ENCODE assay signal across 16 cellular contexts in the genomic region with DNA sequence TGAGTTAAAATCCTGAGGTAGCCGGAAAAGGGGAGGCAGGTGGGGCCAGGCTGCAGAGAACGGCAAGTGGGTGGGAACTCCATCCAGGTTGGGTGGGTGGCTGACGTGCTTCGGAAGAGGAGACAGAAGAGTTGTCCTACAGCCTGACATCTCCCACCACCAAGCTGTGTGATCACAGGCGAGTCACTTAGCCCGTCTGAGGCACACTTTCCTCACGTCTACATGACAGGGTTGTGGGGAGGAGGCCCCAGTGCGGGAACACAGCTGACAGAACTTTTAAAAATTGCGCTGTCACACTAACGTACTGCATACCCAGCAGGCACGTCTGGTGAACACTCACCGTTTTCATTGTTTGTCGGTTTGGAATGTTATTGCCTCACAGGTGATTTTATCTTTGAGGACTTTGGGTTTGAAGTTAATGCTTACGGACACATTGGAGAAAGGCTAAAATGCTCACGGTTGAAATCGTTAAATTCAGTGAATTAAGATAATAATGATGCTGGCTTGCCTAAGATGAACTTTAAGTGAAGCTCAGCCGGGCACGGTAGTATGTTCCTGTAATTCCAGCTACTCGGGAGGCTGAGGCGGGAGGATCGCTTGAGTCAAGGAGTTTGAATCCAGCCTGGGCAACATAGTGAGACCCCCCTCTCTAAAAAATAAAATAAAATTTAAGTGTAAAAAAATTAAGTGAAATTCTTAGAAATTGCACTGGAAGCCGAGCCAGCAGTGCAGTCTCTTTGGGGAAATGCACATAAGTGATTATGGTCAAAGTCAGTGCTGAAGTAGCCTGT. TPM values are rescaled to one million over a fixed set of nuclear protein-coding genes. Genes with fewer than 3 reads are reported as not detected.
DNase-seq lines count a peak whose midpoint lies in the region; ATAC-seq, FAIRE-seq and TF ChIP-seq lines count a peak whose summit lies in the region.
"Had no signal": no experiment of that assay in that cellular context is flagged by ENCODE, and none has a peak within 500 bp of the region (broad histone marks: within the 10 kb centered on the region; RNA-seq: fewer than 3 reads in every experiment).

No MANE protein-coding gene starts in this region.

- no peaks in the 10 kb centered on the region for H3K36me3 ChIP-seq in HepG2 (replicated peaks in 1 of 2; ENCODE audit: control insufficient read depth in 1 of 2, insufficient read depth in 2 of 2, low read length in 2 of 2)
- no peaks in the 10 kb centered on the region for H3K36me3 ChIP-seq in right lobe of liver
- H3K36me3 ChIP-seq in vagina = no peaks in the 10 kb centered on the region
- H3K36me3 ChIP-seq: brain microvascular endothelial cell had no signal

- FAIRE-seq in HepG2 (lab: Jason Lieb, UNC) (no peak), GM12891 (lab: Jason Lieb, UNC) (no peak)

- H3K9me3 Mint-ChIP-seq in nephron progenitor cell = peaks cover 18% of the 10 kb centered on the region
- H3K9me3 Mint-ChIP-seq: stimulated activated effector memory CD8-positive, alpha-beta T cell treated with anti-CD3 and anti-CD28 coated beads, Interleukin-12 subunit alpha, Interleukin-12 subunit beta, amount 100 ng/mL, for 72 hours had no signal

- TF ChIP-seq CTCF in HepG2 (CRISPR knock-in tag; IDR thresholded peaks at IDR 0.05) (no peak), right lobe of liver (IDR thresholded peaks at IDR 0.05) (no peak), epithelial cell of esophagus (IDR thresholded peaks at IDR 0.05; ENCODE audit: insufficient read depth, low read depth, low read length, missing control alignments) (no peak), nephron progenitor cell (IDR thresholded peaks at IDR 0.05) (no peak), vagina (IDR thresholded peaks at IDR 0.05) (no peak)

- no TSS peak for BruUV-seq in HepG2 (replicated peaks; lab: Mats Ljungman, UMichigan)

- POLR2A ChIA-PET in HepG2 (lab: Yijun Ruan, JAX) = no interaction called here

- no peak overlapping the region for H3K27ac ChIP-seq in HepG2 (ENCODE audit: extremely low read length, insufficient read depth, low read length)
- H3K27ac ChIP-seq in right lobe of liver = no peak overlapping the region
- peak overlapping the region; percentile 76 for H3K27ac ChIP-seq in vagina
- H3K27ac ChIP-seq: brain microvascular endothelial cell, lower lobe of right lung had no signal

- CTCF ChIA-PET in HepG2 (lab: Yijun Ruan, JAX; ENCODE audit: low intra/inter-chr PET ratio, low total read pairs) = no interaction called here

- H3K9ac ChIP-seq in HepG2 (ENCODE audit: insufficient read depth, low read depth, low read length) = no peak overlapping the region

- in situ Hi-C loops in HepG2 (cut with HindIII; ENCODE audit: extremely low pct_ligation_motif_present, low pct_unique_long_range_greater_than_20kb) = no loop called here

- intact Hi-C loops in HepG2 (cut with micrococcal nuclease; ENCODE audit: unreplicated experiment) = no loop called here
- intact Hi-C loops in right lobe of liver (cut with DNase I) = no loop called here
- intact Hi-C loops in vagina (cut with DNase I) = loop anchor here (10.0 kb wide), 1 partner anchor 59 kb away; no protein-coding TSS in a partner anchor

- H3K4me2 ChIP-seq in HepG2 (ENCODE audit: low read depth, low read length) = peak overlapping the region; percentile 57

- 10% methylated on average over 22 of the region's 22 CpGs for WGBS in HepG2 (ENCODE audit: low lambda C conversion rate)
- WGBS in right lobe of liver (ENCODE audit: insufficient coverage, low coverage, low lambda C conversion rate, missing lambda C conversion rate) = 71% methylated on average over 20 of the region's 22 CpGs

- peak; percentile 74 for DNase-seq in HepG2 (ENCODE audit: low spot score)
- no peak for DNase-seq in right lobe of liver
- DNase-seq in epithelial cell of esophagus (ENCODE audit: low read depth) = peak; percentile 70
- DNase-seq in nephron progenitor cell = no peak
- peak in 1 of 2 donors; percentile 70 for DNase-seq in vagina (ENCODE audit: extremely low spot score in 2 of 2)
- DNase-seq in GM12891 (ENCODE audit: insufficient read length, low spot score) = no peak
- no peak for DNase-seq in NCI-H1417 (lab: John Stamatoyannopoulos, UW)
- DNase-seq: activated CD8-positive, alpha-beta memory T cell treated with anti-CD3 and anti-CD28 coated beads for 24 hours; activated gamma-delta T cell treated with Interleukin-2 at 50 U/mL for 16 hours; brain microvascular endothelial cell; HCEC 1CT; lower lobe of right lung; NCI-H526 treated with DMSO at 0.1 percent for 48 hours had no signal

- H3K4me3 ChIP-seq in HepG2 (replicated peaks in 1 of 3; ENCODE audit: insufficient read depth in 1 of 3, low read depth in 2 of 3, low read length in 3 of 3) (peak overlapping the region in 1 of 3 experiments; percentile 51; a peak in 2 of 6 replicates), right lobe of liver (no peak overlapping the region), epithelial cell of esophagus (ENCODE audit: low read length) (no peak overlapping the region), vagina (no peak overlapping the region)
- H3K4me3 ChIP-seq: lower lobe of right lung had no signal

- no peak for TF ChIP-seq POLR2A in HepG2 (IDR thresholded peaks at IDR 0.05; ENCODE audit: insufficient read depth in 1 of 2, low read depth in 2 of 2, low read length in 2 of 2)
- TF ChIP-seq POLR2A in right lobe of liver (IDR thresholded peaks at IDR 0.05) = no peak
- no peak for TF ChIP-seq POLR2A in vagina (IDR thresholded peaks at IDR 0.05)
- no peak for TF ChIP-seq POLR2A in GM12891 (IDR thresholded peaks at IDR 0.05; ENCODE audit: low read depth, low read length)

- H3K4me1 Mint-ChIP-seq in nephron progenitor cell = peaks cover 36% of the 10 kb centered on the region
- H3K4me1 Mint-ChIP-seq: neural crest cell had no signal

- H3K27me3 ChIP-seq in HepG2 (ENCODE audit: control insufficient read depth in 1 of 2, insufficient read depth in 2 of 2, low read length in 2 of 2) (peaks cover 14 to 67% of the 10 kb centered on the region in 2 experiments), right lobe of liver (no peaks in the 10 kb centered on the region), vagina (no peaks in the 10 kb centered on the region)
- H3K27me3 ChIP-seq: brain microvascular endothelial cell had no signal

- H3K27ac Mint-ChIP-seq in nephron progenitor cell = peak overlapping the region; percentile 34
- H3K27ac Mint-ChIP-seq: stimulated activated effector memory CD8-positive, alpha-beta T cell treated with anti-CD3 and anti-CD28 coated beads, Interleukin-12 subunit alpha, Interleukin-12 subunit beta, amount 100 ng/mL, for 72 hours had no signal

- peaks cover under 1% of the 10 kb centered on the region for H3K27me3 Mint-ChIP-seq in nephron progenitor cell (ENCODE audit: low read depth, poor library complexity)

- H3K4me3 Mint-ChIP-seq in nephron progenitor cell = no peak overlapping the region
- H3K4me3 Mint-ChIP-seq: neural crest cell; stimulated activated effector memory CD8-positive, alpha-beta T cell treated with anti-CD3 and anti-CD28 coated beads, Interleukin-12 subunit alpha, Interleukin-12 subunit beta, amount 100 ng/mL, for 72 hours had no signal

- TF ChIP-seq RAD21 in HepG2 (CRISPR knock-in tag; IDR thresholded peaks at IDR 0.05) = no peak

- peak; percentile 79 for ATAC-seq in HepG2
- no peak for ATAC-seq in right lobe of liver
- ATAC-seq: Panc1; stimulated activated effector memory CD8-positive, alpha-beta T cell treated with anti-CD3 and anti-CD28 coated beads, Interleukin-12 subunit alpha, Interleukin-12 subunit beta, amount 100 ng/mL, for 72 hours had no signal

- H3K79me2 ChIP-seq in HepG2 (ENCODE audit: insufficient read depth, low read length) = no peaks in the 10 kb centered on the region

- H3K4me1 ChIP-seq in HepG2 (ENCODE audit: insufficient read depth, low read length) (peaks cover 23% of the 10 kb centered on the region), right lobe of liver (no peaks in the 10 kb centered on the region), vagina (peaks cover 36% of the 10 kb centered on the region)

- H2AFZ ChIP-seq in HepG2 (ENCODE audit: low read length) = no peak overlapping the region

- H3K36me3 Mint-ChIP-seq in nephron progenitor cell (ENCODE audit: low read depth) = peaks cover 7% of the 10 kb centered on the region
- H3K36me3 Mint-ChIP-seq: stimulated activated effector memory CD8-positive, alpha-beta T cell treated with anti-CD3 and anti-CD28 coated beads, Interleukin-12 subunit alpha, Interleukin-12 subunit beta, amount 100 ng/mL, for 72 hours had no signal

- TF ChIP-seq EP300 in HepG2 (IDR thresholded peaks at IDR 0.05; ENCODE audit: low read depth in 2 of 2, low read length in 2 of 2) (no peak), HepG2 (CRISPR knock-in tag; IDR thresholded peaks at IDR 0.05; ENCODE audit: borderline replicate concordance) (no peak)

- no peaks in the 10 kb centered on the region for H4K20me1 ChIP-seq in HepG2 (ENCODE audit: insufficient read depth, low read length)

- H3K9me3 ChIP-seq in HepG2 (ENCODE audit: low read length) (no peaks in the 10 kb centered on the region), right lobe of liver (no peaks in the 10 kb centered on the region), vagina (peaks cover 5% of the 10 kb centered on the region)
- H3K9me3 ChIP-seq: lower lobe of right lung had no signal

RNA-seq across cellular contexts. Expression of gene EMILIN2, which starts 8.9 kb away (rescaled TPM):
- 6.9 and 8.2 TPM in 2 replicates for total RNA-seq in HepG2 (2016; rRNA removed; fragmentation: Illumina TruSeq; extraction: Trizol)
- total RNA-seq in HepG2 (2016; cell fraction: cytosol; rRNA removed; fragmentation: Illumina TruSeq; extraction: Trizol; ENCODE audit: low read depth) = 2.9 and 3.0 TPM in 2 replicates
- 6.1 and 8.5 TPM in 2 replicates for total RNA-seq in HepG2 (2016; cell fraction: insoluble cytoplasmic fraction; rRNA removed; fragmentation: Illumina TruSeq; extraction: Trizol)
- total RNA-seq in HepG2 (2016; cell fraction: membrane; rRNA removed; fragmentation: Illumina TruSeq; extraction: Trizol) = 7.4 and 9.6 TPM in 2 replicates
- total RNA-seq in HepG2 (2016; cell fraction: nucleus; rRNA removed; fragmentation: Illumina TruSeq; extraction: Trizol) = 9.9 and 10.2 TPM in 2 replicates
- 7.6 and 9.7 TPM in 2 replicates for polyA plus RNA-seq in HepG2 (2011; rRNA removed)
- 6.3 and 8.4 TPM in 2 replicates for polyA plus RNA-seq in HepG2 (2011; cell fraction: cytosol; rRNA removed)
- 22.2 and 25.5 TPM in 2 replicates for polyA plus RNA-seq in HepG2 (2011; cell fraction: nucleus; rRNA removed)
- polyA plus RNA-seq in HepG2 (2012) = 5.1 and 5.3 TPM in 2 replicates
- polyA plus RNA-seq in HepG2 (2016; cell fraction: cytosol; fragmentation: Illumina TruSeq; extraction: Trizol; ENCODE audit: low read depth) = 3.0 and 3.1 TPM in 2 replicates
- polyA plus RNA-seq in HepG2 (2016; cell fraction: insoluble cytoplasmic fraction; fragmentation: Illumina TruSeq; extraction: Trizol; ENCODE audit: low read depth) = 7.1 and 7.9 TPM in 2 replicates
- 6.1 and 7.9 TPM in 2 replicates for polyA plus RNA-seq in HepG2 (2016; cell fraction: membrane; fragmentation: Illumina TruSeq; extraction: Trizol; ENCODE audit: low read depth)
- polyA plus RNA-seq in HepG2 (2016; cell fraction: nucleus; fragmentation: Illumina TruSeq; extraction: Trizol; ENCODE audit: insufficient read depth, low read depth) = 22.3 and 22.8 TPM in 2 replicates
- 3.9 TPM in 1 of 2 replicates, not detected in the other for polyA minus RNA-seq in HepG2 (2011; rRNA and poly(A)+ RNA removed; ENCODE audit: low replicate concordance)
- polyA minus RNA-seq in HepG2 (2011; cell fraction: cytosol; rRNA and poly(A)+ RNA removed) = 3.7 and 4.2 TPM in 2 replicates
- polyA minus RNA-seq in HepG2 (2011; cell fraction: nucleus; rRNA and poly(A)+ RNA removed) = 10.1 and 12.4 TPM in 2 replicates
- total RNA-seq in right lobe of liver = 1 to 10 TPM in 5 of 6 experiments, under 1 TPM in 1; 0.99 to 4.4 (median 2.3) TPM
- 26.8 TPM for total RNA-seq in vagina
- polyA plus RNA-seq in GM12891 (2012; ENCODE audit: low read depth, missing spikeins) = 8.2 TPM

Comparison
In these comparisons a context has a peak if more than half of its experiments do, and no peak if none do; other contexts are left out.
1. DNase-seq: peak in HepG2 (single experiment) and epithelial cell of esophagus (single experiment); none in right lobe of liver (0 of 3), nephron progenitor cell (single experiment), GM12891 (single experiment) and NCI-H1417 (0 of 3).